ENCODE assay signal across 8 cellular contexts in the genomic region with DNA sequence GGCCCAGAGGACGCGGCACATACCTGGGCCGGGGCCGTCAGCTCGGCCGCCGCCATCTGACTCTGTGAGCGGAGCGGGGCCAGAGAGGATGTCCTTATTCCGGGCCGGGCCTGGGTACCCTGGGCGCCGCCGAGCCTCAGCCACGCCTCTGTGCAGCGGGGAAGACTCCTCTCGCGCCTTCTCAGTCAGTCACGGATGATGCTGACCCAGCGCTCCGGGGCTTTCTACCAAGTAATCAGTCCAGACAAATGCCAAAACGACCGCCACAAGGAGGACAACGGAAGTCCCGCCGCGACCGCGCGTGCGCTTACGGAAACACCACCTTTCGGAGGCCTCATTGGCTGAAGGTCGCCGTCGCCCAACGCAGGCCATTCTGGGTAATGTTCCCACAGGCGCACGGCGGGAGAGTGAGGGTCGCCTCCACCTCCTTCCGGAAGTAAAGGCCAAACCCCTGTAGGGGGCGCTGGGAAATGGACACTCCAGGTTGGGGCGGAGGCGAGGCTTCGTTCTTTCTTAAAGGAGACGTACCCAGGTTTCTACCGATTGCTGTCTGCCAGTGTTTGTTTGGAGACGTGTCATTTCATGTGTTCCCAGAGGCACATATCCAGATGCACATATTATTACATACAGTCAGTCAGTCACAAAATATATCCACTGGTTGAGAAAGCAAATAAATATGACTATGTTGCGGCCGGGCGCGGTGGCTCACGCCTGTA. TPM values are rescaled to one million over a fixed set of nuclear protein-coding genes. Genes with fewer than 3 reads are reported as not detected.
A peak's percentile ranks its signal among the peaks of the same experiment; 100 is the strongest.
DNase-seq lines count a peak whose midpoint lies in the region; ATAC-seq and TF ChIP-seq lines count a peak whose summit lies in the region.

A gene (minus strand): TSS at position 288 of the 716 bp plus-strand sequence. CDS start 232 bp downstream, at position 56.

- peak within 1 kb of the TSS; percentile 94 for H3K4me3 Mint-ChIP-seq in activated CD4-positive, alpha-beta T cell treated with anti-CD3 and anti-CD28 coated beads, Interleukin-2, amount 10 ng/mL, durations not matched to agents 7 days and 5 days

- H3K27ac ChIP-seq in coronary artery: peak within 1 kb of the TSS; percentile 57 to 85

- peak within 1 kb of the TSS; percentile 94 for H3K27ac Mint-ChIP-seq in activated CD4-positive, alpha-beta T cell treated with anti-CD3 and anti-CD28 coated beads, Interleukin-2, amount 10 ng/mL, durations not matched to agents 7 days and 5 days

- peaks cover 40% of the 10 kb centered on the region for H3K9me3 Mint-ChIP-seq in activated CD4-positive, alpha-beta T cell treated with anti-CD3 and anti-CD28 coated beads, Interleukin-2, amount 10 ng/mL, durations not matched to agents 7 days and 5 days

- intact Hi-C loops in left colon (cut with DNase I, micrococcal nuclease): no loop called here

- peak within 1 kb of the TSS; percentile 91 for H3K4me3 ChIP-seq in coronary artery

- TF ChIP-seq CTCF in coronary artery (IDR thresholded peaks at IDR 0.05): peak; percentile 32

- peaks cover 17% of the 10 kb centered on the region for H3K4me1 Mint-ChIP-seq in activated CD4-positive, alpha-beta T cell treated with anti-CD3 and anti-CD28 coated beads, Interleukin-2, amount 10 ng/mL, durations not matched to agents 7 days and 5 days

- CTCF ChIA-PET in activated CD4-positive, alpha-beta T cell treated with anti-CD3 and anti-CD28 coated beads, Interleukin-2, amount 10 ng/mL, durations not matched to agents 7 days and 5 days (lab: Charles Lee): no interaction called here

- POLR2A ChIA-PET in activated CD4-positive, alpha-beta T cell treated with anti-CD3 and anti-CD28 coated beads, Interleukin-2, amount 10 ng/mL, durations not matched to agents 7 days and 5 days (lab: Charles Lee): no interaction called here

- no peaks in the 10 kb centered on the region for H3K27me3 Mint-ChIP-seq in activated CD4-positive, alpha-beta T cell treated with anti-CD3 and anti-CD28 coated beads, Interleukin-2, amount 10 ng/mL, durations not matched to agents 7 days and 5 days

- DNase-seq in 8988T: peak; percentile 76
- peak; percentile 93 for DNase-seq in NCI-H2196 (lab: John Stamatoyannopoulos, UW; ENCODE audit: unreplicated experiment)
- DNase-seq in activated CD4-positive, alpha-beta T cell treated with anti-CD3 and anti-CD28 coated beads, Interleukin-2, amount 10 ng/mL, durations not matched to agents 7 days and 5 days: peak; percentile 93
- DNase-seq in coronary artery (ENCODE audit: low spot score): peak; percentile 94
- peak; percentile 95 to 96 for DNase-seq in left colon
- DNase-seq in stimulated activated CD4-positive, alpha-beta T cell treated with anti-CD3 and anti-CD28 coated beads, Interleukin-1b, Interleukin-23, amount 100 ng/mL, for 24 hours (ENCODE audit: low read depth in 4 of 4, low spot score in 1 of 4): peak; percentile 79 to 86 (median 84)

- ATAC-seq in GM18517 (IDR thresholded peaks at IDR 0.05; ENCODE audit: unreplicated experiment) (peak; percentile 85), HG03039 (IDR thresholded peaks at IDR 0.05; ENCODE audit: unreplicated experiment) (peak; percentile 79), left colon (peak; percentile 99)

- peaks cover 51% of the 10 kb centered on the region for H3K36me3 Mint-ChIP-seq in activated CD4-positive, alpha-beta T cell treated with anti-CD3 and anti-CD28 coated beads, Interleukin-2, amount 10 ng/mL, durations not matched to agents 7 days and 5 days (ENCODE audit: low read depth)

RNA-seq across cellular contexts. Expression of the gene that starts here (rescaled TPM):
- total RNA-seq in activated CD4-positive, alpha-beta T cell treated with anti-CD3 and anti-CD28 coated beads, Interleukin-2, amount 10 ng/mL, durations not matched to agents 7 days and 5 days: 1 to 10 TPM; 9.1 to 9.3 TPM
- 1 to 10 TPM; 2.6 to 3.0 TPM for total RNA-seq in left colon

Comparison
In these comparisons a context has a peak if more than half of its experiments do, and no peak if none do; other contexts are left out.
1. Peak in every context shown above with its lines: DNase-seq, ATAC-seq, H3K4me3 ChIP-seq and H3K27ac ChIP-seq.